ENCODE assay signal across 8 cellular contexts in the genomic region with DNA sequence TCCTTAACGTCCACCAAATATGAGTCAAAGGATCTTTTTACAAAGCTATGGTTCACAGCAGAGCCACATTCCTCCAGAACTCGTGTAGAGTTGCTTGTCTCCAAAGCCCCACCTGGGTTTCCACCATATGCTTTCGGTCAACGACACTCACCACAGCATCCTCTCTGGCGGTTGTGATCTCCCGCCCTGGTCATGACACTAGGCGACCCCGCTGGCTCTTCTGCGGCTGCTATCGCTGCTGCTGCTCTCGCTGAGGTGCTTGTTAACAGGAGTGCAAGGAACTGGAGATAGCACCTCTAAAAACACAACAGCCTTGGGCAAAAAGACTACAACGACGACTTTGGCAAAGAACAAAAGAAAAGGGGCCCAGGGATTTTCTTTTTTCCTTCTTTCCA. TPM values are rescaled to one million over a fixed set of nuclear protein-coding genes. Genes with fewer than 3 reads are reported as not detected.
DNase-seq lines count a peak whose midpoint lies in the region; ATAC-seq and TF ChIP-seq lines count a peak whose summit lies in the region.

No MANE protein-coding gene starts in this region.

- peak overlapping the region; percentile 91 for H3K4me3 Mint-ChIP-seq in CD8-positive, alpha-beta T cell

- no peak overlapping the region for H3K27ac ChIP-seq in CD8-positive, alpha-beta T cell (ENCODE audit: low read depth, low read length)
- H3K27ac ChIP-seq in brain microvascular endothelial cell (no peak overlapping the region), layer of hippocampus (ENCODE audit: low read depth, low read length) (peak overlapping the region; percentile 59)

- intact Hi-C loops in CD8-positive, alpha-beta T cell (cut with DNase I, micrococcal nuclease): loop anchor here in 1 of 2 experiments (1.0 to 5.0 kb wide), 3 partner anchors 81 to 202 kb away; a partner anchor contains a TSS

- H3K9me3 ChIP-seq in CD8-positive, alpha-beta T cell (ENCODE audit: low read length): no peaks in the 10 kb centered on the region

- H3K9me3 Mint-ChIP-seq in CD8-positive, alpha-beta T cell: no peaks in the 10 kb centered on the region

- peaks cover 20% of the 10 kb centered on the region for H3K4me1 ChIP-seq in CD8-positive, alpha-beta T cell (ENCODE audit: insufficient read depth, low read length)

- peaks cover 17% of the 10 kb centered on the region for H3K27me3 Mint-ChIP-seq in CD8-positive, alpha-beta T cell (ENCODE audit: low read depth)

- CTCF ChIA-PET in CD8-positive, alpha-beta T cell (lab: Charles Lee): interaction anchor here (0.6 to 1.1 kb wide), 3 partner anchors 14 to 182 kb away, joined by 3 to 6 read pairs (median 3); a partner anchor contains a TSS

- peak in 2 of 7 experiments; percentile 14 to 61 for DNase-seq in CD8-positive, alpha-beta T cell
- DNase-seq in HFF-Myc (ENCODE audit: extremely low read depth, low read depth): no peak
- peak; percentile 54 for DNase-seq in RPMI8226
- no peak for DNase-seq in brain microvascular endothelial cell
- peak; percentile 26 for DNase-seq in stimulated activated CD4-positive, alpha-beta T cell treated with anti-CD3 and anti-CD28 coated beads, Interleukin-4, amount 100 ng/mL, for 24 hours
- no peak for DNase-seq in NCI-H226

- peak; percentile 41 for ATAC-seq in CD8-positive, alpha-beta T cell
- no peak for ATAC-seq in HG02973 (IDR thresholded peaks at IDR 0.05; ENCODE audit: unreplicated experiment)

- peak overlapping the region; percentile 81 for H3K27ac Mint-ChIP-seq in CD8-positive, alpha-beta T cell

- peaks cover 43% of the 10 kb centered on the region for H3K4me1 Mint-ChIP-seq in CD8-positive, alpha-beta T cell (ENCODE audit: low read depth)

- H3K27me3 ChIP-seq in CD8-positive, alpha-beta T cell (ENCODE audit: insufficient read depth, low read length): no peaks in the 10 kb centered on the region
- H3K27me3 ChIP-seq in brain microvascular endothelial cell (replicated peaks): no peaks in the 10 kb centered on the region
- no peaks in the 10 kb centered on the region for H3K27me3 ChIP-seq in layer of hippocampus (ENCODE audit: control insufficient read depth, insufficient read depth, low read length)

- TF ChIP-seq CTCF in CD8-positive, alpha-beta T cell (IDR thresholded peaks at IDR 0.05): no peak
- no peak for TF ChIP-seq CTCF in HFF-Myc (IDR thresholded peaks at IDR 0.05; ENCODE audit: low read depth, low read length, missing control alignments)
- no peak for TF ChIP-seq CTCF in brain microvascular endothelial cell (IDR thresholded peaks at IDR 0.05; ENCODE audit: low read depth, low read length, missing control alignments)

- in situ Hi-C loops in brain microvascular endothelial cell (cut with HindIII; ENCODE audit: low pct_ligation_motif_present, low sequenced_read_pairs): no loop called here

- H3K36me3 Mint-ChIP-seq in CD8-positive, alpha-beta T cell: no peaks in the 10 kb centered on the region

- H3K4me3 ChIP-seq in CD8-positive, alpha-beta T cell (ENCODE audit: low read depth, low read length): peak overlapping the region; percentile 63
- peak overlapping the region; percentile 35 for H3K4me3 ChIP-seq in HFF-Myc (replicated peaks; ENCODE audit: low read depth, low read length)
- H3K4me3 ChIP-seq in brain microvascular endothelial cell (ENCODE audit: low read depth, low read length): peak overlapping the region; percentile 57

- no peaks in the 10 kb centered on the region for H3K36me3 ChIP-seq in CD8-positive, alpha-beta T cell (ENCODE audit: insufficient read depth, low read length)
- H3K36me3 ChIP-seq in brain microvascular endothelial cell (replicated peaks): no peaks in the 10 kb centered on the region

- POLR2A ChIA-PET in CD8-positive, alpha-beta T cell (lab: Charles Lee): interaction anchor here (0.6 to 1.5 kb wide), 13 partner anchors 10 to 208 kb away, joined by 3 to 18 read pairs (median 4); a partner anchor contains a TSS

RNA-seq across cellular contexts. Expression of a gene that starts 0.3 kb away (rescaled TPM):
- total RNA-seq in CD8-positive, alpha-beta T cell: 1 to 10 TPM; 1.3 to 1.9 TPM

Comparison
In these comparisons a context has a peak if more than half of its experiments do, and no peak if none do; other contexts are left out.
1. DNase-seq: peak in RPMI8226 (single experiment) and stimulated activated CD4-positive, alpha-beta T cell treated with anti-CD3 and anti-CD28 coated beads, Interleukin-4, amount 100 ng/mL, for 24 hours (single experiment); none in HFF-Myc (single experiment), brain microvascular endothelial cell (single experiment) and NCI-H226 (single experiment).
2. Peak in every context shown above with its lines, with median percentiles within 50 percentile points of each other: H3K4me3 ChIP-seq.